In the genomic region with DNA sequence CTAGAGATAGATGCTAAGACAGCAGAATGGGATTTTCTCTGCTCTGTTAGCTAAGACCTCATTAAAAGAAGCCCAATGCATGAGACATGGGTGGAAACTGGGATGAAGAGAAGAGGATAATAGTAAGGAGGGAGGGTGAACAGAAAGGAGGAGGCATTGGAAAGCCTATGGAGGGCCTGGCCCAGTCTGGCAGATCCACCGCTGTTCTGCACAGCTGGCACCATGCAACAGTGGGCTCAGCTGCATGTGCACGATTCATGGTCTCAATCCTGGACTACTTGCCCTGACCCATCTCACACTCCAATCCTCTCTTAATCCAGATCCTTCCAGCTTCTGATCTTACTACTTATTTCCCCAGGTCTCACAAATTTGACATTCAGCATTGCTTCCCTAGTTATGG, we compare ENCODE assay signal across 22 cellular contexts. TPM values are rescaled to one million over a fixed set of nuclear protein-coding genes. Genes with fewer than 3 reads are reported as not detected.
DNase-seq lines count a peak whose midpoint lies in the region; ATAC-seq, FAIRE-seq and TF ChIP-seq lines count a peak whose summit lies in the region.
"Had no signal": no experiment of that assay in that cellular context is flagged by ENCODE, and none has a peak within 500 bp of the region (broad histone marks: within the 10 kb centered on the region; RNA-seq: fewer than 3 reads in every experiment).

No MANE protein-coding gene starts in this region.

- no peak overlapping the region for H3K4me3 Mint-ChIP-seq in GM23338
- H3K4me3 Mint-ChIP-seq: activated naive CD8-positive, alpha-beta T cell; activated T-cell treated with anti-CD3 and anti-CD28 coated beads, Interleukin-2, amount 50 U/mL, for 72 hours; dendritic cell treated with granulocyte-macrophage colony-stimulating factor and Interleukin-4, amounts not matched to agents 40 ng/mL and 50 ng/mL, for 4 days; stimulated activated memory B cell treated with anti-CD40 and anti-IgM and Interleukin-4, amounts not matched to agents 10 μg/mL and 1 μg/mL and 100 μg/mL, for 72 hours had no signal

- peaks cover 5% of the 10 kb centered on the region; the same call in 1 of the 2 replicates for H3K23me2 ChIP-seq in H1 (ENCODE audit: low read depth, low read length)

- H3K79me1 ChIP-seq in H1 (ENCODE audit: low read depth, low read length): no peaks in the 10 kb centered on the region; the same call in 1 of the 2 replicates

- FAIRE-seq in H1 (lab: Jason Lieb, UNC): no peak

- no peak overlapping the region for H3K4ac ChIP-seq in H1 (replicated peaks; ENCODE audit: insufficient read length, low read depth, low read length)

- peak overlapping the region; percentile 35; the same call in 1 of the 2 replicates for H2BK20ac ChIP-seq in H1 (ENCODE audit: low read length)

- no peaks in the 10 kb centered on the region for H3K79me2 ChIP-seq in GM23338 (replicated peaks; ENCODE audit: insufficient read depth)
- no peaks in the 10 kb centered on the region for H3K79me2 ChIP-seq in H1 (ENCODE audit: control insufficient read depth in 1 of 2, insufficient read depth in 2 of 2, low read length in 2 of 2)
- H3K79me2 ChIP-seq in osteoblast (ENCODE audit: insufficient read depth, low read length): peaks cover 66% of the 10 kb centered on the region
- peaks cover 59% of the 10 kb centered on the region for H3K79me2 ChIP-seq in GM23248 (ENCODE audit: insufficient read depth)

- no peak for TF ChIP-seq CTCF in GM23338 (conservative IDR thresholded peaks at IDR 0.05; ENCODE audit: low read depth in 2 of 2)
- no peak for TF ChIP-seq CTCF in H1 (IDR thresholded peaks at IDR 0.05; ENCODE audit: control extremely low read depth in 1 of 3, insufficient read depth in 1 of 3, low read depth in 1 of 3, low read length in 3 of 3)
- no peak for TF ChIP-seq CTCF in osteoblast (IDR thresholded peaks at IDR 0.05; ENCODE audit: extremely low read depth, low read depth, low read length)

- 0 out of 2 replicates have a peak overlapping the region, but pooled peaks have one; percentile 39 for H3K18ac ChIP-seq in H1 (ENCODE audit: extremely low read depth, low read length)

- H3K9me2 ChIP-seq in GM23338 (ENCODE audit: insufficient read depth): no peaks in the 10 kb centered on the region
- H3K9me2 ChIP-seq in GM23248 (ENCODE audit: insufficient read depth): no peaks in the 10 kb centered on the region

- CTCF ChIA-PET in H1 (lab: Charles Lee; ENCODE audit: partially characterized antibody): no interaction called here

- no peaks in the 10 kb centered on the region for H3K36me3 Mint-ChIP-seq in GM23338 (ENCODE audit: low read depth)
- H3K36me3 Mint-ChIP-seq: activated naive CD8-positive, alpha-beta T cell; stimulated activated memory B cell treated with anti-CD40 and anti-IgM and Interleukin-4, amounts not matched to agents 10 μg/mL and 1 μg/mL and 100 μg/mL, for 72 hours had no signal

- H3K27ac Mint-ChIP-seq in GM23338: no peak overlapping the region
- H3K27ac Mint-ChIP-seq: activated naive CD8-positive, alpha-beta T cell; activated T-cell treated with anti-CD3 and anti-CD28 coated beads, Interleukin-2, amount 50 U/mL, for 72 hours; dendritic cell treated with granulocyte-macrophage colony-stimulating factor and Interleukin-4, amounts not matched to agents 40 ng/mL and 50 ng/mL, for 4 days; stimulated activated memory B cell treated with anti-CD40 and anti-IgM and Interleukin-4, amounts not matched to agents 10 μg/mL and 1 μg/mL and 100 μg/mL, for 72 hours had no signal

- H3K4me2 ChIP-seq in GM23338 (peak overlapping the region; percentile 92), H1 (ENCODE audit: insufficient read depth in 1 of 2, low read depth in 2 of 2, low read length in 2 of 2) (peak overlapping the region in 1 of 2 experiments; percentile 81; a peak in 1 of 4 replicates), osteoblast (ENCODE audit: insufficient read depth, low read length) (peak overlapping the region; percentile 94), GM23248 (ENCODE audit: unreplicated experiment) (no peak overlapping the region)

- no peak for TF ChIP-seq EP300 in H1 (IDR thresholded peaks at IDR 0.05; ENCODE audit: borderline replicate concordance in 1 of 2, low read depth in 2 of 2, low read length in 2 of 2)

- no peaks in the 10 kb centered on the region for H3K9me3 ChIP-seq in H1 (ENCODE audit: insufficient read depth in 2 of 2, low read depth in 1 of 2, low read length in 1 of 2)
- no peaks in the 10 kb centered on the region for H3K9me3 ChIP-seq in osteoblast (ENCODE audit: low read depth, low read length)
- H3K9me3 ChIP-seq in GM23248 (ENCODE audit: low read depth): no peaks in the 10 kb centered on the region
- H3K9me3 ChIP-seq in right cardiac atrium (ENCODE audit: control insufficient read depth, low read length): no peaks in the 10 kb centered on the region
- H3K9me3 ChIP-seq: neutrophil, tibial artery had no signal

- no peak overlapping the region for H3K56ac ChIP-seq in H1 (replicated peaks; ENCODE audit: insufficient read length, low read depth, low read length)

- ATAC-seq in GM23338: no peak
- no peak for ATAC-seq in right cardiac atrium
- ATAC-seq: activated T-cell treated with anti-CD3 and anti-CD28 coated beads, Interleukin-2, amount 50 U/mL, for 72 hours; left cardiac atrium; stimulated activated memory B cell treated with anti-CD40 and anti-IgM and Interleukin-4, amounts not matched to agents 10 μg/mL and 1 μg/mL and 100 μg/mL, for 72 hours had no signal

- H3K36me3 ChIP-seq in GM23338 (ENCODE audit: insufficient read depth) (no peaks in the 10 kb centered on the region), H1 (ENCODE audit: control insufficient read depth in 2 of 4, insufficient read depth in 4 of 4, low read length in 3 of 4) (no peaks in the 10 kb centered on the region), osteoblast (ENCODE audit: insufficient read depth, low read length) (peaks cover 5% of the 10 kb centered on the region), GM23248 (ENCODE audit: low read depth) (no peaks in the 10 kb centered on the region)
- H3K36me3 ChIP-seq: neutrophil, tibial artery had no signal

- H2BK15ac ChIP-seq in H1 (ENCODE audit: low read length): no peak overlapping the region

- in situ Hi-C loops in GM23248 (cut with MboI): no loop called here

- no peak overlapping the region for H4K91ac ChIP-seq in H1 (replicated peaks; ENCODE audit: insufficient read length, low read length)

- H2BK120ac ChIP-seq in H1 (replicated peaks; ENCODE audit: low read depth, low read length): no peak overlapping the region

- 92% methylated on average over 2 of the region's 2 CpGs; no CpG with 5 or more reads in 1 of the 2 experiments for WGBS in H1 (ENCODE audit: extremely low coverage in 1 of 2, insufficient coverage in 1 of 2, insufficient read length in 1 of 2, insufficient replicate concordance in 2 of 2, low coverage in 1 of 2, low lambda C conversion rate in 2 of 2, missing lambda C conversion rate in 1 of 2), 2 experiments
- 94 to 100% methylated on average over 2 of the region's 2 CpGs for WGBS in GM23248 (ENCODE audit: low coverage in 1 of 2, low lambda C conversion rate in 2 of 2, missing lambda C conversion rate in 2 of 2), 2 experiments
- WGBS in right cardiac atrium: 96% methylated on average over 2 of the region's 2 CpGs

- H4K20me1 ChIP-seq in GM23338 (replicated peaks; ENCODE audit: insufficient read depth) (peaks cover 5% of the 10 kb centered on the region; the same call in 1 of the 2 replicates), H1 (replicated peaks in 1 of 2; ENCODE audit: control insufficient read depth in 1 of 2, insufficient read depth in 2 of 2, low read length in 2 of 2) (no peaks in the 10 kb centered on the region), osteoblast (ENCODE audit: insufficient read depth, low read length) (no peaks in the 10 kb centered on the region), GM23248 (ENCODE audit: insufficient read depth) (no peaks in the 10 kb centered on the region)

- H3K9ac ChIP-seq in H1 (replicated peaks in 1 of 4; ENCODE audit: extremely low read depth in 1 of 4, low read depth in 3 of 4, low read length in 3 of 4) (no peak overlapping the region), GM23248 (no peak overlapping the region)

- TF ChIP-seq POLR2A in H1 (IDR thresholded peaks at IDR 0.05; ENCODE audit: control extremely low read depth in 1 of 2, low read depth in 2 of 2, low read length in 2 of 2): no peak

- H2BK5ac ChIP-seq in H1 (ENCODE audit: low read depth, low read length): no peak overlapping the region

- peaks cover 11% of the 10 kb centered on the region; the same call in 2 of the 3 replicates for H3K4me1 Mint-ChIP-seq in GM23338
- H3K4me1 Mint-ChIP-seq: stimulated activated memory B cell treated with anti-CD40 and anti-IgM and Interleukin-4, amounts not matched to agents 10 μg/mL and 1 μg/mL and 100 μg/mL, for 72 hours had no signal

- intact Hi-C loops in right cardiac atrium (cut with DNase I): no loop called here

- H2BK12ac ChIP-seq in H1 (ENCODE audit: low read depth, low read length): 0 out of 2 replicates have a peak overlapping the region, but pooled peaks have one; percentile 6

- H2AK5ac ChIP-seq in H1 (ENCODE audit: low read depth, low read length): peak overlapping the region; percentile 42; the same call in 1 of the 2 replicates

- no peak for TF ChIP-seq RAD21 in H1 (IDR thresholded peaks at IDR 0.05 in 1 of 2, conservative IDR thresholded peaks at IDR 0.05 in 1 of 2; ENCODE audit: low read depth in 2 of 2, low read length in 2 of 2)

- H3K4me3 ChIP-seq in GM23338: peak overlapping the region; percentile 71; the same call in 1 of the 2 replicates
- peak overlapping the region in 1 of 4 experiments; percentile 66; a peak in 1 of 8 replicates for H3K4me3 ChIP-seq in H1 (ENCODE audit: extremely low read depth in 1 of 4, insufficient read depth in 2 of 4, low read depth in 3 of 4, low read length in 4 of 4)
- peak overlapping the region; percentile 79 for H3K4me3 ChIP-seq in osteoblast (ENCODE audit: insufficient read depth, low read length)
- no peak overlapping the region for H3K4me3 ChIP-seq in GM23248
- H3K4me3 ChIP-seq in right cardiac atrium (ENCODE audit: low read length): no peak overlapping the region
- H3K4me3 ChIP-seq: tibial artery had no signal

- H3K27me3 Mint-ChIP-seq in GM23338 (ENCODE audit: insufficient read depth, low read depth, poor library complexity): peaks cover 1% of the 10 kb centered on the region

- H2AFZ ChIP-seq in GM23338: no peak overlapping the region
- H2AFZ ChIP-seq in H1 (ENCODE audit: low read length): no peak overlapping the region
- H2AFZ ChIP-seq in osteoblast (ENCODE audit: low read length): no peak overlapping the region
- H2AFZ ChIP-seq in GM23248: no peak overlapping the region

- H3K14ac ChIP-seq in H1 (ENCODE audit: insufficient read length): no peak overlapping the region

- POLR2A ChIA-PET in H1 (lab: Charles Lee; ENCODE audit: partially characterized antibody): interaction anchor here (0.6 to 2.4 kb wide), 2 partner anchors 8 to 533 kb away, joined by 3 to 9 read pairs; no protein-coding TSS in a partner anchor

- no peak overlapping the region for H3K23ac ChIP-seq in H1 (ENCODE audit: insufficient read length)

- H3K27ac ChIP-seq in GM23338 (ENCODE audit: low read depth): no peak overlapping the region
- no peak overlapping the region for H3K27ac ChIP-seq in H1 (ENCODE audit: low read depth, low read length)
- no peak overlapping the region for H3K27ac ChIP-seq in osteoblast (ENCODE audit: low read depth, low read length)
- no peak overlapping the region for H3K27ac ChIP-seq in GM23248
- no peak overlapping the region for H3K27ac ChIP-seq in right cardiac atrium (ENCODE audit: low read length)
- H3K27ac ChIP-seq: epithelial cell of prostate, neutrophil, tibial artery had no signal

- H4K8ac ChIP-seq in H1 (ENCODE audit: extremely low read depth, insufficient read depth, low read length): no peak overlapping the region

- peaks cover 41% of the 10 kb centered on the region for H3K27me3 ChIP-seq in GM23338 (ENCODE audit: insufficient read depth)
- H3K27me3 ChIP-seq in H1 (replicated peaks in 1 of 4; ENCODE audit: control insufficient read depth in 3 of 4, extremely low read depth in 1 of 4, insufficient read depth in 3 of 4, low read length in 3 of 4): peaks cover 0 to 22% (median 14%) of the 10 kb centered on the region in 4 experiments; a peak in 5 of 7 replicates
- H3K27me3 ChIP-seq in osteoblast (ENCODE audit: insufficient read depth, low read length): no peaks in the 10 kb centered on the region
- H3K27me3 ChIP-seq in GM23248 (replicated peaks; ENCODE audit: insufficient read depth): no peaks in the 10 kb centered on the region
- no peaks in the 10 kb centered on the region for H3K27me3 ChIP-seq in right cardiac atrium (ENCODE audit: control insufficient read depth, insufficient read depth)
- H3K27me3 ChIP-seq: tibial artery had no signal

- DNase-seq in GM23338 (ENCODE audit: low spot score) (no peak), NCI-H69 (lab: John Stamatoyannopoulos, UW) (peak; percentile 60), H1 (ENCODE audit: low read depth in 1 of 2, low spot score in 2 of 2) (no peak), osteoblast (ENCODE audit: insufficient read length, low spot score, missing footprints) (no peak), GM23248 (no peak), epidermal melanocyte (ENCODE audit: insufficient read length, low spot score) (no peak), SKM-1 treated with dmso at 0.1 percent for 144 hours (lab: John Stamatoyannopoulos, UW; ENCODE audit: unreplicated experiment) (no peak), right cardiac atrium (no peak)
- DNase-seq: activated CD4-positive, CD25-positive, alpha-beta regulatory T cell treated with anti-CD3 and anti-CD28 coated beads, Interleukin-2, amount 50 U/mL, for 72 hours; activated T-cell treated with anti-CD3 and anti-CD28 coated beads, Interleukin-2, amount 50 U/mL, for 72 hours; GOT3; left cardiac atrium; midbrain; NCI-H2107; retina; T1000; tibial artery had no signal

- H3K4me1 ChIP-seq in GM23338 (ENCODE audit: insufficient read depth) (peaks cover 27% of the 10 kb centered on the region), H1 (replicated peaks in 1 of 4; ENCODE audit: control insufficient read depth in 3 of 4, insufficient read depth in 4 of 4, low read length in 3 of 4) (peaks cover 0 to 22% (median 7%) of the 10 kb centered on the region in 4 experiments), osteoblast (ENCODE audit: insufficient read depth, low read length) (peaks cover 51% of the 10 kb centered on the region), GM23248 (ENCODE audit: insufficient read depth) (peaks cover 41% of the 10 kb centered on the region), right cardiac atrium (ENCODE audit: control insufficient read depth, insufficient read depth, low read length) (peaks cover 6% of the 10 kb centered on the region)

- H3F3A ChIP-seq in GM23338 (replicated peaks; ENCODE audit: low read depth) (peaks cover 11% of the 10 kb centered on the region; the same call in 1 of the 2 replicates), GM23248 (ENCODE audit: insufficient read depth) (peaks cover 27% of the 10 kb centered on the region)

- no peaks in the 10 kb centered on the region for H3K9me3 Mint-ChIP-seq in GM23338
- H3K9me3 Mint-ChIP-seq: activated T-cell treated with anti-CD3 and anti-CD28 coated beads, Interleukin-2, amount 50 U/mL, for 72 hours; dendritic cell treated with granulocyte-macrophage colony-stimulating factor and Interleukin-4, amounts not matched to agents 40 ng/mL and 50 ng/mL, for 4 days; stimulated activated memory B cell treated with anti-CD40 and anti-IgM and Interleukin-4, amounts not matched to agents 10 μg/mL and 1 μg/mL and 100 μg/mL, for 72 hours had no signal

- no peak overlapping the region for H4K5ac ChIP-seq in H1 (ENCODE audit: insufficient read length, low read depth, low read length)

RNA-seq across cellular contexts. Expression of gene PHC2, which starts 2.2 kb away (rescaled TPM):
- total RNA-seq in GM23338 (2014; rRNA removed; shearing (Covaris generic)): 7.3 and 11.8 TPM in 2 replicates
- polyA plus RNA-seq in GM23338 (2016; fragmentation: Nextera tagmentation; extraction: Ambion mirVana): 1.7 and 2.0 TPM in 2 replicates
- total RNA-seq in H1 (2021; fragmentation: NEBNext Ultra II Directional; extraction: Animal tissue kit (Norgen Biotek cat#: 25700)): 5.6 and 6.1 TPM in 2 replicates
- polyA plus RNA-seq in H1 (2011; rRNA removed): 13.9 and 14.2 TPM in 2 replicates
- 11.7 TPM for polyA plus RNA-seq in H1 (2011; cell fraction: cytosol; rRNA removed)
- polyA plus RNA-seq in H1 (2011; cell fraction: nucleus; rRNA removed): 13.8 TPM
- 7.0 to 22.7 TPM (median 17.2 TPM) in 4 replicates for polyA plus RNA-seq in H1 (2012, experiment 1 of 2)
- polyA plus RNA-seq in H1 (2012, experiment 2 of 2): 15.0 TPM
- 4.0 TPM for polyA plus RNA-seq in H1 (2013, experiment 1 of 2)
- polyA plus RNA-seq in H1 (2013, experiment 2 of 2): 3.0 TPM
- polyA minus RNA-seq in H1 (2011; rRNA and poly(A)+ RNA removed): 11.0 and 14.0 TPM in 2 replicates
- 7.5 TPM for polyA minus RNA-seq in H1 (2011; cell fraction: cytosol; rRNA and poly(A)+ RNA removed)
- 6.0 TPM for polyA minus RNA-seq in H1 (2011; cell fraction: nucleus; rRNA and poly(A)+ RNA removed)
- total RNA-seq in osteoblast: 82.2 and 85.4 TPM in 2 replicates
- total RNA-seq in GM23248 (2014; rRNA removed; shearing (Covaris generic)): 74.7 and 82.2 TPM in 2 replicates
- polyA plus RNA-seq in GM23248 (2016; fragmentation: Nextera tagmentation; extraction: Ambion mirVana): 15.1 and 15.4 TPM in 2 replicates
- 100 to 1,000 TPM in 2 of 4 donors, 10 to 100 TPM in 2; 89.3 to 105 (median 99.1) TPM for total RNA-seq in right cardiac atrium
- 93.7 TPM for polyA plus RNA-seq in right cardiac atrium

RNA-seq across cellular contexts. Expression of gene ZSCAN20, which starts 43.8 kb away (rescaled TPM):
- total RNA-seq in GM23338 (2014; rRNA removed; shearing (Covaris generic)): 3.9 and 4.9 TPM in 2 replicates
- polyA plus RNA-seq in GM23338 (2016; fragmentation: Nextera tagmentation; extraction: Ambion mirVana) (0.91 and 0.97 TPM in 2 replicates), H1 (2011; rRNA removed) (0.70 and 0.93 TPM in 2 replicates), GM23248 (2016; fragmentation: Nextera tagmentation; extraction: Ambion mirVana) (1.3 and 1.7 TPM in 2 replicates), right cardiac atrium (1.6 TPM)
- 3.4 and 3.7 TPM in 2 replicates for total RNA-seq in H1 (2021; fragmentation: NEBNext Ultra II Directional; extraction: Animal tissue kit (Norgen Biotek cat#: 25700))
- polyA plus RNA-seq in H1 (2011; cell fraction: cytosol; rRNA removed): 1.2 TPM
- 1.3 TPM for polyA plus RNA-seq in H1 (2011; cell fraction: nucleus; rRNA removed)
- 1.5 to 1.9 TPM (median 1.8 TPM) in 4 replicates for polyA plus RNA-seq in H1 (2012, experiment 1 of 2)
- polyA plus RNA-seq in H1 (2012, experiment 2 of 2): 0.16 TPM
- polyA plus RNA-seq in H1 (2013, experiment 1 of 2): 1.0 TPM
- polyA plus RNA-seq in H1 (2013, experiment 2 of 2): 0.88 TPM
- polyA minus RNA-seq in H1 (2011; rRNA and poly(A)+ RNA removed): 5.1 and 5.3 TPM in 2 replicates
- 3.2 TPM for polyA minus RNA-seq in H1 (2011; cell fraction: cytosol; rRNA and poly(A)+ RNA removed)
- polyA minus RNA-seq in H1 (2011; cell fraction: nucleus; rRNA and poly(A)+ RNA removed): 3.4 TPM
- total RNA-seq in osteoblast (9.8 and 11.2 TPM in 2 replicates), right cardiac atrium (1 to 10 TPM; 3.8 to 5.9 (median 5.0) TPM)
- 4.6 and 9.5 TPM in 2 replicates for total RNA-seq in GM23248 (2014; rRNA removed; shearing (Covaris generic))

Comparison
In these comparisons a context has a peak if more than half of its experiments do, and no peak if none do; other contexts are left out.
1. H3K4me3 ChIP-seq: peak in GM23338 (single experiment) and osteoblast (single experiment); none in GM23248 (single experiment) and right cardiac atrium (single experiment).